In the genomic region with DNA sequence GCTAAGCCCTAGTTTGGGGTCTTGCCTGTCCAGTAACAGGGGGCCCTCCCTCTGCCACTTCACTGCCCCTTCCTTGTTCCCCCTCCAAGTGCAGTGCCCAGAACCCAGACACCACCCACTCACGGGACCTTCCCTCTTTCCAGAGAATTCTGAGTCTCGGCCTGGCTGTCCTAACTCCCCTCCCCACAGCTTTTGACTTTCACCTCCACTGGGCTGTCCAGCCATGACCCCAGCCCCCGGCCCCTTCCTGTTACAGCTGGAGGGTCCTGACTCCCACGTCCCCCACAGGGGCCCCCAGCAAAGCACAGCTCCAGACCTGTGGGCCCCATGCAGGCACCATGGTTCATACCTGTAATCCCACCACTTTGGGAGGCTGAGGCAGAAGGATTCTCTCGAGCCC, we compare ENCODE assay signal across 22 cellular contexts.
"Had no signal": no experiment of that assay in that cellular context is flagged by ENCODE, and none has a peak within 500 bp of the region (broad histone marks: within the 10 kb centered on the region; RNA-seq: fewer than 3 reads in every experiment).

No MANE protein-coding gene starts in this region.

- H3K4me1 ChIP-seq: pancreas, psoas muscle, SJSA1 had no signal

- H3K27me3 Mint-ChIP-seq: activated naive CD4-positive, alpha-beta T cell treated with anti-CD3 and anti-CD28 coated beads, Interleukin-2, amount 50 U/mL, for 24 hours had no signal

- H3K27ac ChIP-seq: gastrocnemius medialis, neutrophil, pancreas, psoas muscle, SJSA1, upper lobe of left lung, WERI-Rb-1 had no signal

- H3K27ac Mint-ChIP-seq: activated naive CD4-positive, alpha-beta T cell treated with anti-CD3 and anti-CD28 coated beads, Interleukin-2, amount 50 U/mL, for 24 hours; brain; mesothelial cell of epicardium; nephron had no signal

- ATAC-seq: gastrocnemius medialis, pancreas, psoas muscle, right cardiac atrium had no signal

- DNase-seq: activated CD4-positive, alpha-beta T cell treated with anti-CD3 and anti-CD28 coated beads, Interleukin-2, amount 50 U/mL, for 4 hours; activated gamma-delta T cell treated with Interleukin-2 at 50 U/mL for 16 hours; anterior cingulate cortex; effector memory CD4-positive, alpha-beta T cell; small intestine; stimulated activated CD4-positive, alpha-beta T cell treated with anti-CD3 and anti-CD28 coated beads, Interleukin-15, amount 100 ng/mL, for 24 hours; stimulated activated CD4-positive, alpha-beta T cell treated with anti-CD3 and anti-CD28 coated beads, Interleukin-2, amount 100 ng/mL, for 48 hours; stimulated activated CD8-positive, alpha-beta memory T cell treated with anti-CD3 and anti-CD28 coated beads, Interleukin-4, amount 100 ng/mL, for 48 hours; stimulated activated naive CD4-positive, alpha-beta T cell treated with Interleukin-2 at 50 U/mL for 16 hours; T-helper 1 cell; WERI-Rb-1 had no signal

- H3K36me3 Mint-ChIP-seq: activated naive CD4-positive, alpha-beta T cell treated with anti-CD3 and anti-CD28 coated beads, Interleukin-2, amount 50 U/mL, for 24 hours; brain; mesothelial cell of epicardium had no signal

- H3K9me3 ChIP-seq: gastrocnemius medialis, neutrophil, pancreas, psoas muscle, SJSA1, upper lobe of left lung had no signal

- H3K36me3 ChIP-seq: gastrocnemius medialis, neutrophil, pancreas, SJSA1, upper lobe of left lung, WERI-Rb-1 had no signal

- H3K4me3 Mint-ChIP-seq: activated naive CD4-positive, alpha-beta T cell treated with anti-CD3 and anti-CD28 coated beads, Interleukin-2, amount 50 U/mL, for 24 hours; brain; mesothelial cell of epicardium; nephron had no signal

- H3K4me3 ChIP-seq: gastrocnemius medialis, pancreas, psoas muscle, SJSA1, upper lobe of left lung had no signal

- H3K27me3 ChIP-seq: neutrophil, pancreas, SJSA1, upper lobe of left lung had no signal

- H3K9me3 Mint-ChIP-seq: activated naive CD4-positive, alpha-beta T cell treated with anti-CD3 and anti-CD28 coated beads, Interleukin-2, amount 50 U/mL, for 24 hours had no signal
